14 cellular contexts compared by ENCODE assay signal in genomic region chr1:172393354-172393753, GRCh38. TPM values are rescaled to one million over a fixed set of nuclear protein-coding genes. Genes with fewer than 3 reads are reported as not detected.
A peak's percentile ranks its signal among the peaks of the same experiment; 100 is the strongest.
DNase-seq lines count a peak whose midpoint lies in the region; ATAC-seq, FAIRE-seq and TF ChIP-seq lines count a peak whose summit lies in the region.
"Had no signal": no experiment of that assay in that cellular context is flagged by ENCODE, and none has a peak within 500 bp of the region (broad histone marks: within the 10 kb centered on the region; RNA-seq: fewer than 3 reads in every experiment).

No MANE protein-coding gene starts in this region.

- H3K4me3 Mint-ChIP-seq in stimulated activated memory B cell treated with anti-CD40 and anti-IgM and Interleukin-4, amounts not matched to agents 10 μg/mL and 1 μg/mL and 100 μg/mL, for 72 hours = peak overlapping the region; percentile 80

- peaks cover 6 to 63% (median 19%) of the 10 kb centered on the region in 3 donors for H3K4me1 ChIP-seq in gastroesophageal sphincter
- H3K4me1 ChIP-seq: HAP-1 had no signal

- peaks cover 5% of the 10 kb centered on the region for H3K36me3 Mint-ChIP-seq in stimulated activated memory B cell treated with anti-CD40 and anti-IgM and Interleukin-4, amounts not matched to agents 10 μg/mL and 1 μg/mL and 100 μg/mL, for 72 hours

- H3K9me3 Mint-ChIP-seq in stimulated activated memory B cell treated with anti-CD40 and anti-IgM and Interleukin-4, amounts not matched to agents 10 μg/mL and 1 μg/mL and 100 μg/mL, for 72 hours = no peaks in the 10 kb centered on the region
- H3K9me3 Mint-ChIP-seq: activated CD4-positive, alpha-beta T cell treated with anti-CD3 and anti-CD28 coated beads, Interleukin-2, amount 10 ng/mL, durations not matched to agents 24 days and 14 days had no signal

- H3K4me1 Mint-ChIP-seq in stimulated activated memory B cell treated with anti-CD40 and anti-IgM and Interleukin-4, amounts not matched to agents 10 μg/mL and 1 μg/mL and 100 μg/mL, for 72 hours = peaks cover 84% of the 10 kb centered on the region

- TF ChIP-seq CTCF in GM12865 (IDR thresholded peaks at IDR 0.05; ENCODE audit: insufficient read depth, low read depth, low read length, missing control alignments) = no peak
- no peak for TF ChIP-seq CTCF in gastroesophageal sphincter (IDR thresholded peaks at IDR 0.05)

- no peak for ATAC-seq in gastroesophageal sphincter
- peak; percentile 67 for ATAC-seq in stimulated activated memory B cell treated with anti-CD40 and anti-IgM and Interleukin-4, amounts not matched to agents 10 μg/mL and 1 μg/mL and 100 μg/mL, for 72 hours

- WGBS in gastroesophageal sphincter (ENCODE audit: low coverage in 1 of 2), 2 donors = 49 to 63% methylated on average over 3 to 4 of the region's 5 CpGs

- H3K27me3 Mint-ChIP-seq in stimulated activated memory B cell treated with anti-CD40 and anti-IgM and Interleukin-4, amounts not matched to agents 10 μg/mL and 1 μg/mL and 100 μg/mL, for 72 hours = no peaks in the 10 kb centered on the region

- H3K4me3 ChIP-seq in GM12865 (ENCODE audit: low read depth, low read length) (peak overlapping the region; percentile 15), gastroesophageal sphincter (no peak overlapping the region)
- H3K4me3 ChIP-seq: HAP-1 had no signal

- H3K9me3 ChIP-seq in gastroesophageal sphincter = no peaks in the 10 kb centered on the region
- H3K9me3 ChIP-seq: HAP-1 had no signal

- no peak for TF ChIP-seq EP300 in gastroesophageal sphincter (IDR thresholded peaks at IDR 0.05)

- peak overlapping the region in 3 of 4 donors; percentile 22 to 85 (median 70) for H3K27ac ChIP-seq in gastroesophageal sphincter

- H3K27me3 ChIP-seq in gastroesophageal sphincter = no peaks in the 10 kb centered on the region

- FAIRE-seq in urothelium cell line (lab: Jason Lieb, UNC) = no peak

- DNase-seq in GM12865 (ENCODE audit: low read depth) (peak; percentile 77), RPMI8226 (peak; percentile 37), urothelium cell line (ENCODE audit: low spot score) (no peak), NCI-H748 (lab: John Stamatoyannopoulos, UW; ENCODE audit: unreplicated experiment) (no peak), dermis blood vessel endothelial cell (no peak), DMS53 (lab: John Stamatoyannopoulos, UW) (no peak)
- DNase-seq: amniotic stem cell, DMS153 had no signal

- no peak for TF ChIP-seq POLR2A in gastroesophageal sphincter (IDR thresholded peaks at IDR 0.05)

- no peaks in the 10 kb centered on the region for H3K36me3 ChIP-seq in gastroesophageal sphincter
- H3K36me3 ChIP-seq: HAP-1 had no signal

- H3K27ac Mint-ChIP-seq in stimulated activated memory B cell treated with anti-CD40 and anti-IgM and Interleukin-4, amounts not matched to agents 10 μg/mL and 1 μg/mL and 100 μg/mL, for 72 hours = peak overlapping the region; percentile 100

RNA-seq across cellular contexts. Expression of gene C1orf105, which starts 27.1 kb away (rescaled TPM):
- total RNA-seq in gastroesophageal sphincter (not detected), dermis blood vessel endothelial cell (not detected in 2 replicates)
- total RNA-seq: activated CD4-positive, alpha-beta T cell treated with anti-CD3 and anti-CD28 coated beads, Interleukin-2, amount 10 ng/mL, durations not matched to agents 24 days and 14 days; left colon; RPMI7951 had no signal

RNA-seq across cellular contexts. Expression of gene PIGC, which starts 50.5 kb away (rescaled TPM):
- total RNA-seq in gastroesophageal sphincter (10 to 100 TPM; 23.3 to 26.3 (median 25.8) TPM), dermis blood vessel endothelial cell (13.6 and 17.9 TPM in 2 replicates)

Comparison
In these comparisons a context has a peak if more than half of its experiments do, and no peak if none do; other contexts are left out.
1. DNase-seq: peak in GM12865 (single experiment) and RPMI8226 (single experiment); none in urothelium cell line (single experiment), NCI-H748 (single experiment), dermis blood vessel endothelial cell (single experiment) and DMS53 (single experiment).